In genomic region chr17:76353599-76354316, GRCh38 we compare ENCODE assay signal across 8 cellular contexts. TPM values are rescaled to one million over a fixed set of nuclear protein-coding genes. Genes with fewer than 3 reads are reported as not detected.
DNase-seq lines count a peak whose midpoint lies in the region; ATAC-seq, FAIRE-seq and TF ChIP-seq lines count a peak whose summit lies in the region.

Gene PRPSAP1 (minus strand): TSS chr17:76353916. CDS start chr17:76353703, 213 bp downstream.

- ATAC-seq in HG02763 (IDR thresholded peaks at IDR 0.05; ENCODE audit: unreplicated experiment) (peak; percentile 88), left ventricle myocardium superior (peak; percentile 99), psoas muscle (peak; percentile 97 to 99 (median 98))

- peak; percentile 92 for DNase-seq in NCI-H1436 (lab: John Stamatoyannopoulos, UW)
- DNase-seq in T-helper 1 cell: peak; percentile 44 to 92 (median 66)
- DNase-seq in amniotic epithelial cell (ENCODE audit: low read depth): peak; percentile 88
- peak; percentile 94 for DNase-seq in left ventricle myocardium superior
- peak; percentile 88 to 94 for DNase-seq in psoas muscle
- DNase-seq in urothelium cell line (ENCODE audit: low spot score): peak; percentile 97

- WGBS in psoas muscle, 3 donors: 0 to 1% (median 1%) methylated on average over 30 to 75 of the region's 75 CpGs

- H3K9me3 ChIP-seq in psoas muscle: no peaks in the 10 kb centered on the region

- TF ChIP-seq CTCF in GM12875 (IDR thresholded peaks at IDR 0.05; ENCODE audit: borderline replicate concordance, insufficient read depth, low read depth, low read length) (no peak), psoas muscle (IDR thresholded peaks at IDR 0.05) (peak; percentile 55)

- peak; percentile 58 for FAIRE-seq in urothelium cell line (lab: Jason Lieb, UNC)

- peaks cover 11% of the 10 kb centered on the region for H3K4me1 ChIP-seq in psoas muscle

- H3K27me3 ChIP-seq in psoas muscle (ENCODE audit: insufficient read depth in 3 of 3, low read length in 2 of 3): no peaks in the 10 kb centered on the region

- peak within 1 kb of the TSS; percentile 94 for H3K4me3 ChIP-seq in GM12875 (ENCODE audit: low read depth, low read length)
- peak within 1 kb of the TSS; percentile 90 for H3K4me3 ChIP-seq in psoas muscle

- peak within 1 kb of the TSS; percentile 91 for H3K27ac ChIP-seq in psoas muscle

- no peaks in the 10 kb centered on the region for H3K36me3 ChIP-seq in psoas muscle (ENCODE audit: insufficient read depth in 1 of 2, low read depth in 1 of 2)

- intact Hi-C loops in left ventricle myocardium superior (cut with micrococcal nuclease): no loop called here
- intact Hi-C loops in psoas muscle (cut with DNase I): no loop called here

RNA-seq across cellular contexts. Expression of gene PRPSAP1, which starts in this region (rescaled TPM):
- total RNA-seq in left ventricle myocardium superior (38.8 TPM), psoas muscle (10 to 100 TPM; 14.8 to 20.0 (median 18.1) TPM)
- 10 to 100 TPM in 2 of 3 donors, 1 to 10 TPM in 1; 9.5 to 24.7 (median 12.3) TPM for polyA plus RNA-seq in psoas muscle

Comparison
In these comparisons a context has a peak if more than half of its experiments do, and no peak if none do; other contexts are left out.
1. Peak in every context shown above with its lines: DNase-seq, ATAC-seq, H3K4me3 ChIP-seq and H3K27ac ChIP-seq.